In genomic region chr3:46808766-46809165, GRCh38 we compare ENCODE assay signal across 10 cellular contexts. TPM values are rescaled to one million over a fixed set of nuclear protein-coding genes. Genes with fewer than 3 reads are reported as not detected.
DNase-seq lines count a peak whose midpoint lies in the region; ATAC-seq and TF ChIP-seq lines count a peak whose summit lies in the region.
"Not testable (repeated sequence)": the region's sequence is repeated elsewhere in the genome, so short reads cannot be mapped to it uniquely, and the experiment has no call there.
"Had no signal": no experiment of that assay in that cellular context is flagged by ENCODE, and none has a peak within 500 bp of the region (broad histone marks: within the 10 kb centered on the region; RNA-seq: fewer than 3 reads in every experiment).

No MANE protein-coding gene starts in this region.

- H3K27ac Mint-ChIP-seq in activated CD4-positive, alpha-beta T cell treated with anti-CD3 and anti-CD28 coated beads for 36 hours; activated naive CD8-positive, alpha-beta T cell treated with anti-CD3 and anti-CD28 coated beads, Interleukin-2, amount 50 U/mL, for 24 hours; stimulated activated effector memory CD8-positive, alpha-beta T cell treated with anti-CD3 and anti-CD28 coated beads, Interleukin-12 subunit alpha, Interleukin-12 subunit beta, amount 100 ng/mL, for 72 hours: not testable (repeated sequence)

- TF ChIP-seq CTCF in GM20000 (IDR thresholded peaks at IDR 0.05; ENCODE audit: extremely low read depth, missing control alignments) = not testable (repeated sequence)

- H3K27me3 Mint-ChIP-seq in activated CD4-positive, alpha-beta T cell treated with anti-CD3 and anti-CD28 coated beads for 36 hours; activated T-cell treated with anti-CD3 and anti-CD28 coated beads, Interleukin-2, amount 50 U/mL, for 4 hours (ENCODE audit: low read depth): not testable (repeated sequence)
- peaks cover 12% of the 10 kb centered on the region for H3K27me3 Mint-ChIP-seq in activated naive CD8-positive, alpha-beta T cell treated with anti-CD3 and anti-CD28 coated beads, Interleukin-2, amount 50 U/mL, for 24 hours

- peak; percentile 48 for ATAC-seq in activated CD4-positive, alpha-beta T cell treated with anti-CD3 and anti-CD28 coated beads for 36 hours
- ATAC-seq in activated T-cell treated with anti-CD3 and anti-CD28 coated beads, Interleukin-2, amount 50 U/mL, for 4 hours = peak; percentile 32 to 39
- peak; percentile 42 for ATAC-seq in activated naive CD8-positive, alpha-beta T cell treated with anti-CD3 and anti-CD28 coated beads, Interleukin-2, amount 50 U/mL, for 24 hours
- ATAC-seq in left ventricle myocardium superior = peak; percentile 4
- ATAC-seq in stimulated activated effector memory CD8-positive, alpha-beta T cell treated with anti-CD3 and anti-CD28 coated beads, Interleukin-12 subunit alpha, Interleukin-12 subunit beta, amount 100 ng/mL, for 72 hours = peak; percentile 22

- H3K4me3 Mint-ChIP-seq in activated CD4-positive, alpha-beta T cell treated with anti-CD3 and anti-CD28 coated beads for 36 hours; activated T-cell treated with anti-CD3 and anti-CD28 coated beads, Interleukin-2, amount 50 U/mL, for 4 hours; activated naive CD8-positive, alpha-beta T cell treated with anti-CD3 and anti-CD28 coated beads, Interleukin-2, amount 50 U/mL, for 24 hours; stimulated activated effector memory CD8-positive, alpha-beta T cell treated with anti-CD3 and anti-CD28 coated beads, Interleukin-12 subunit alpha, Interleukin-12 subunit beta, amount 100 ng/mL, for 72 hours: not testable (repeated sequence)

- not testable (repeated sequence) for H3K9me3 Mint-ChIP-seq in activated CD4-positive, alpha-beta T cell treated with anti-CD3 and anti-CD28 coated beads for 36 hours (ENCODE audit: low read depth); activated T-cell treated with anti-CD3 and anti-CD28 coated beads, Interleukin-2, amount 50 U/mL, for 4 hours; activated naive CD8-positive, alpha-beta T cell treated with anti-CD3 and anti-CD28 coated beads, Interleukin-2, amount 50 U/mL, for 24 hours; stimulated activated effector memory CD8-positive, alpha-beta T cell treated with anti-CD3 and anti-CD28 coated beads, Interleukin-12 subunit alpha, Interleukin-12 subunit beta, amount 100 ng/mL, for 72 hours

- intact Hi-C loops in activated CD4-positive, alpha-beta T cell treated with anti-CD3 and anti-CD28 coated beads for 36 hours (cut with DNase I, micrococcal nuclease); left ventricle myocardium superior (cut with micrococcal nuclease): not testable (repeated sequence)

- CTCF ChIA-PET in activated CD4-positive, alpha-beta T cell treated with anti-CD3 and anti-CD28 coated beads for 36 hours (lab: Charles Lee) = interaction anchor here (0.7 kb wide), 1 partner anchor 24 kb away, joined by 5 read pairs; no protein-coding TSS in a partner anchor

- POLR2A ChIA-PET in activated CD4-positive, alpha-beta T cell treated with anti-CD3 and anti-CD28 coated beads for 36 hours (lab: Charles Lee) = interaction anchor here (0.6 kb wide), 1 partner anchor 339 kb away, joined by 3 read pairs; no protein-coding TSS in a partner anchor

- DNase-seq in GM20000 (ENCODE audit: low spot score) = peak; percentile 8
- DNase-seq in activated CD4-positive, alpha-beta T cell treated with anti-CD3 and anti-CD28 coated beads for 36 hours = peak; percentile 24
- not testable (repeated sequence) for DNase-seq in activated T-cell treated with anti-CD3 and anti-CD28 coated beads, Interleukin-2, amount 50 U/mL, for 4 hours; activated naive CD8-positive, alpha-beta T cell treated with anti-CD3 and anti-CD28 coated beads, Interleukin-2, amount 50 U/mL, for 24 hours; left ventricle myocardium superior; stimulated activated effector memory CD8-positive, alpha-beta T cell treated with anti-CD3 and anti-CD28 coated beads, Interleukin-12 subunit alpha, Interleukin-12 subunit beta, amount 100 ng/mL, for 72 hours (ENCODE audit: low spot score in 2 of 2)

- H3K4me1 Mint-ChIP-seq in activated CD4-positive, alpha-beta T cell treated with anti-CD3 and anti-CD28 coated beads for 36 hours = peaks cover 11% of the 10 kb centered on the region
- H3K4me1 Mint-ChIP-seq in activated T-cell treated with anti-CD3 and anti-CD28 coated beads, Interleukin-2, amount 50 U/mL, for 4 hours (ENCODE audit: low read depth) = peaks cover 20% of the 10 kb centered on the region
- H3K4me1 Mint-ChIP-seq in activated naive CD8-positive, alpha-beta T cell treated with anti-CD3 and anti-CD28 coated beads, Interleukin-2, amount 50 U/mL, for 24 hours = peaks cover 12% of the 10 kb centered on the region
- peaks cover 21% of the 10 kb centered on the region for H3K4me1 Mint-ChIP-seq in stimulated activated effector memory CD8-positive, alpha-beta T cell treated with anti-CD3 and anti-CD28 coated beads, Interleukin-12 subunit alpha, Interleukin-12 subunit beta, amount 100 ng/mL, for 72 hours

- not testable (repeated sequence) for H3K36me3 Mint-ChIP-seq in activated CD4-positive, alpha-beta T cell treated with anti-CD3 and anti-CD28 coated beads for 36 hours (ENCODE audit: low read depth); activated T-cell treated with anti-CD3 and anti-CD28 coated beads, Interleukin-2, amount 50 U/mL, for 4 hours (ENCODE audit: insufficient read depth); activated naive CD8-positive, alpha-beta T cell treated with anti-CD3 and anti-CD28 coated beads, Interleukin-2, amount 50 U/mL, for 24 hours (ENCODE audit: low read depth); stimulated activated effector memory CD8-positive, alpha-beta T cell treated with anti-CD3 and anti-CD28 coated beads, Interleukin-12 subunit alpha, Interleukin-12 subunit beta, amount 100 ng/mL, for 72 hours

RNA-seq across cellular contexts. Expression of gene MYL3, which starts 54.5 kb away (rescaled TPM):
- not detected for total RNA-seq in activated CD4-positive, alpha-beta T cell treated with anti-CD3 and anti-CD28 coated beads for 36 hours
- not detected for total RNA-seq in activated T-cell treated with anti-CD3 and anti-CD28 coated beads, Interleukin-2, amount 50 U/mL, for 4 hours
- 9,164 TPM for total RNA-seq in left ventricle myocardium superior
- total RNA-seq: A673; CD8-positive, alpha-beta memory T cell; GM23248; HepG2 had no signal

Comparison
In these comparisons a context has a peak if more than half of its experiments do, and no peak if none do; other contexts are left out.
1. RNA of gene MYL3, which starts 54.5 kb away (total RNA-seq): 9,164 TPM in left ventricle myocardium superior (single experiment); not detected in activated CD4-positive, alpha-beta T cell treated with anti-CD3 and anti-CD28 coated beads for 36 hours and not detected in activated T-cell treated with anti-CD3 and anti-CD28 coated beads, Interleukin-2, amount 50 U/mL, for 4 hours; every median in the first group is over 1,000 times any median in the second.
2. Peak in every context shown above with its lines, with median percentiles within 50 percentile points of each other: ATAC-seq.